37 cellular contexts compared by ENCODE assay signal in genomic region chr3:22392286-22392685, GRCh38.
"Had no signal": no experiment of that assay in that cellular context is flagged by ENCODE, and none has a peak within 500 bp of the region (broad histone marks: within the 10 kb centered on the region; RNA-seq: fewer than 3 reads in every experiment).

No MANE protein-coding gene starts in this region.

- H3K27me3 Mint-ChIP-seq: activated naive CD4-positive, alpha-beta T cell treated with anti-CD3 and anti-CD28 coated beads, Interleukin-2, amount 10 ng/mL, durations not matched to agents 7 days and 5 days; activated naive CD4-positive, alpha-beta T cell treated with anti-CD3 and anti-CD28 coated beads, Interleukin-2, amount 50 U/mL, for 24 hours; activated naive CD8-positive, alpha-beta T cell; activated naive CD8-positive, alpha-beta T cell treated with anti-CD3 and anti-CD28 coated beads for 36 hours; activated naive CD8-positive, alpha-beta T cell treated with anti-CD3 and anti-CD28 coated beads, Interleukin-2, amount 10 ng/mL, durations not matched to agents 7 days and 5 days; activated naive CD8-positive, alpha-beta T cell treated with anti-CD3 and anti-CD28 coated beads, Interleukin-2, amount 50 U/mL, for 24 hours; activated T-cell treated with anti-CD3 and anti-CD28 coated beads, Interleukin-2, amount 50 U/mL, for 24 hours; activated T-helper 17 cell treated with anti-CD3 and anti-CD28 coated beads, Interleukin-2, amount 50 U/mL, for 72 hours; brain; central memory CD8-positive, alpha-beta T cell had no signal

- H3K4me1 ChIP-seq: adrenal gland, ascending aorta, body of pancreas, breast epithelium had no signal

- H3K27ac ChIP-seq: adrenal gland, ascending aorta, body of pancreas, brain microvascular endothelial cell, breast epithelium, cardiac muscle cell had no signal

- H3K27me3 ChIP-seq: adrenal gland, ascending aorta, body of pancreas, brain microvascular endothelial cell, breast epithelium, cardiac muscle cell had no signal

- H3K9me3 Mint-ChIP-seq: activated naive CD4-positive, alpha-beta T cell treated with anti-CD3 and anti-CD28 coated beads, Interleukin-2, amount 50 U/mL, for 24 hours; activated naive CD8-positive, alpha-beta T cell treated with anti-CD3 and anti-CD28 coated beads, Interleukin-2, amount 10 ng/mL, durations not matched to agents 7 days and 5 days; activated naive CD8-positive, alpha-beta T cell treated with anti-CD3 and anti-CD28 coated beads, Interleukin-2, amount 50 U/mL, for 24 hours; activated T-helper 1 cell treated with anti-CD3 and anti-CD28 coated beads, Interleukin-12 subunit alpha, Interleukin-12 subunit beta, Interleukin-2, Interleukin-4 antibody, amounts not matched to agents 30 ng/mL and 10 ng/mL and 1 ng/mL, durations not matched to agents 14 hours and 24 hours and 36 hours had no signal

- H3K4me3 Mint-ChIP-seq: activated naive CD4-positive, alpha-beta T cell treated with anti-CD3 and anti-CD28 coated beads for 36 hours; activated naive CD4-positive, alpha-beta T cell treated with anti-CD3 and anti-CD28 coated beads, Interleukin-2, amount 10 ng/mL, durations not matched to agents 7 days and 5 days; activated naive CD4-positive, alpha-beta T cell treated with anti-CD3 and anti-CD28 coated beads, Interleukin-2, amount 50 U/mL, for 24 hours; activated naive CD8-positive, alpha-beta T cell; activated naive CD8-positive, alpha-beta T cell treated with anti-CD3 and anti-CD28 coated beads for 36 hours; activated naive CD8-positive, alpha-beta T cell treated with anti-CD3 and anti-CD28 coated beads, Interleukin-2, amount 10 ng/mL, durations not matched to agents 7 days and 5 days; activated naive CD8-positive, alpha-beta T cell treated with anti-CD3 and anti-CD28 coated beads, Interleukin-2, amount 50 U/mL, for 24 hours; activated T-cell treated with anti-CD3 and anti-CD28 coated beads, Interleukin-2, amount 50 U/mL, for 24 hours; activated T-cell treated with anti-CD3 and anti-CD28 coated beads, Interleukin-2, amount 50 U/mL, for 4 hours; activated T-cell treated with anti-CD3 and anti-CD28 coated beads, Interleukin-2, amount 50 U/mL, for 72 hours; activated T-helper 1 cell treated with anti-CD3 and anti-CD28 coated beads, Interleukin-12 subunit alpha, Interleukin-12 subunit beta, Interleukin-2, Interleukin-4 antibody, amounts not matched to agents 30 ng/mL and 10 ng/mL and 1 ng/mL, durations not matched to agents 14 hours and 24 hours and 36 hours; activated T-helper 17 cell treated with anti-CD3 and anti-CD28 coated beads, Interleukin-2, amount 50 U/mL, for 72 hours; brain; central memory CD8-positive, alpha-beta T cell had no signal

- H3K27ac Mint-ChIP-seq: activated naive CD4-positive, alpha-beta T cell treated with anti-CD3 and anti-CD28 coated beads for 36 hours; activated naive CD4-positive, alpha-beta T cell treated with anti-CD3 and anti-CD28 coated beads, Interleukin-2, amount 10 ng/mL, durations not matched to agents 7 days and 5 days; activated naive CD4-positive, alpha-beta T cell treated with anti-CD3 and anti-CD28 coated beads, Interleukin-2, amount 50 U/mL, for 24 hours; activated naive CD4-positive, alpha-beta T cell treated with anti-CD3 and anti-CD28 coated beads, Interleukin-2, amount 50 U/mL, for 72 hours; activated naive CD8-positive, alpha-beta T cell; activated naive CD8-positive, alpha-beta T cell treated with anti-CD3 and anti-CD28 coated beads for 36 hours; activated naive CD8-positive, alpha-beta T cell treated with anti-CD3 and anti-CD28 coated beads, Interleukin-2, amount 10 ng/mL, durations not matched to agents 7 days and 5 days; activated naive CD8-positive, alpha-beta T cell treated with anti-CD3 and anti-CD28 coated beads, Interleukin-2, amount 50 U/mL, for 24 hours; activated T-cell treated with anti-CD3 and anti-CD28 coated beads, Interleukin-2, amount 50 U/mL, for 24 hours; activated T-cell treated with anti-CD3 and anti-CD28 coated beads, Interleukin-2, amount 50 U/mL, for 72 hours; activated T-helper 1 cell treated with anti-CD3 and anti-CD28 coated beads, Interleukin-12 subunit alpha, Interleukin-12 subunit beta, Interleukin-2, Interleukin-4 antibody, amounts not matched to agents 30 ng/mL and 10 ng/mL and 1 ng/mL, durations not matched to agents 14 hours and 24 hours and 36 hours; activated T-helper 17 cell treated with anti-CD3 and anti-CD28 coated beads, Interleukin-2, amount 50 U/mL, for 72 hours; activated T-helper 2 cell treated with anti-CD3 and anti-CD28 coated beads, Interferon-gamma antibody, Interleukin-2, Interleukin-4, amounts not matched to agents 10 μg/mL and 5 μg/mL and 100 μg/mL, durations not matched to agents 14 hours and 24 hours and 36 hours; brain had no signal

- DNase-seq: activated effector memory CD4-positive, alpha-beta T cell treated with anti-CD3 and anti-CD28 coated beads, Interleukin-2, amount 50 U/mL, for 16 hours; activated effector memory CD4-positive, alpha-beta T cell treated with Interleukin-2 at 50 U/mL for 16 hours; activated gamma-delta T cell; activated gamma-delta T cell treated with Interleukin-2 at 50 U/mL for 16 hours; activated naive CD4-positive, alpha-beta T cell; activated naive CD4-positive, alpha-beta T cell treated with anti-CD3 and anti-CD28 coated beads for 36 hours; activated naive CD4-positive, alpha-beta T cell treated with anti-CD3 and anti-CD28 coated beads, Interleukin-2, amount 10 ng/mL, durations not matched to agents 7 days and 5 days; activated naive CD4-positive, alpha-beta T cell treated with anti-CD3 and anti-CD28 coated beads, Interleukin-2, amount 50 U/mL, for 16 hours; activated naive CD4-positive, alpha-beta T cell treated with Interleukin-2 at 50 U/mL for 16 hours; activated naive CD8-positive, alpha-beta T cell treated with anti-CD3 and anti-CD28 coated beads for 36 hours; activated naive CD8-positive, alpha-beta T cell treated with anti-CD3 and anti-CD28 coated beads, Interleukin-2, amount 10 ng/mL, durations not matched to agents 7 days and 5 days; activated naive CD8-positive, alpha-beta T cell treated with anti-CD3 and anti-CD28 coated beads, Interleukin-2, amount 50 U/mL, for 24 hours; activated T-cell treated with anti-CD3 and anti-CD28 coated beads for 4 hours; activated T-cell treated with anti-CD3 and anti-CD28 coated beads, Interleukin-2, amount 50 U/mL, for 1 hour; activated T-cell treated with anti-CD3 and anti-CD28 coated beads, Interleukin-2, amount 50 U/mL, for 24 hours; activated T-cell treated with anti-CD3 and anti-CD28 coated beads, Interleukin-2, amount 50 U/mL, for 4 hours; activated T-cell treated with anti-CD3 and anti-CD28 coated beads, Interleukin-2, amount 50 U/mL, for 48 hours; activated T-cell treated with anti-CD3 and anti-CD28 coated beads, Interleukin-2, amount 50 U/mL, for 72 hours; adrenal gland; amniotic stem cell; amygdala; anterior cingulate cortex; aorta; body of pancreas; brain microvascular endothelial cell; central memory CD4-positive, alpha-beta T cell had no signal

- ATAC-seq: activated naive CD4-positive, alpha-beta T cell treated with anti-CD3 and anti-CD28 coated beads, Interleukin-2, amount 50 U/mL, for 72 hours; activated naive CD8-positive, alpha-beta T cell treated with anti-CD3 and anti-CD28 coated beads, Interleukin-2, amount 50 U/mL, for 24 hours; activated T-cell treated with anti-CD3 and anti-CD28 coated beads, Interleukin-2, amount 50 U/mL, for 4 hours; activated T-cell treated with anti-CD3 and anti-CD28 coated beads, Interleukin-2, amount 50 U/mL, for 72 hours; activated T-helper 17 cell treated with anti-CD3 and anti-CD28 coated beads, Interleukin-2, amount 50 U/mL, for 72 hours; body of pancreas had no signal

- H3K36me3 Mint-ChIP-seq: activated naive CD4-positive, alpha-beta T cell treated with anti-CD3 and anti-CD28 coated beads, Interleukin-2, amount 10 ng/mL, durations not matched to agents 7 days and 5 days; activated naive CD4-positive, alpha-beta T cell treated with anti-CD3 and anti-CD28 coated beads, Interleukin-2, amount 50 U/mL, for 24 hours; activated naive CD4-positive, alpha-beta T cell treated with anti-CD3 and anti-CD28 coated beads, Interleukin-2, amount 50 U/mL, for 72 hours; activated naive CD8-positive, alpha-beta T cell; activated naive CD8-positive, alpha-beta T cell treated with anti-CD3 and anti-CD28 coated beads for 36 hours; activated naive CD8-positive, alpha-beta T cell treated with anti-CD3 and anti-CD28 coated beads, Interleukin-2, amount 10 ng/mL, durations not matched to agents 7 days and 5 days; brain had no signal

- H3K9me3 ChIP-seq: adrenal gland, ascending aorta, body of pancreas, breast epithelium had no signal

- H3K4me3 ChIP-seq: adrenal gland, ascending aorta, body of pancreas, breast epithelium, cardiac muscle cell had no signal

- H3K4me1 Mint-ChIP-seq: activated naive CD4-positive, alpha-beta T cell treated with anti-CD3 and anti-CD28 coated beads, Interleukin-2, amount 10 ng/mL, durations not matched to agents 7 days and 5 days; activated naive CD4-positive, alpha-beta T cell treated with anti-CD3 and anti-CD28 coated beads, Interleukin-2, amount 50 U/mL, for 24 hours; activated naive CD8-positive, alpha-beta T cell treated with anti-CD3 and anti-CD28 coated beads for 36 hours; activated naive CD8-positive, alpha-beta T cell treated with anti-CD3 and anti-CD28 coated beads, Interleukin-2, amount 10 ng/mL, durations not matched to agents 7 days and 5 days; activated naive CD8-positive, alpha-beta T cell treated with anti-CD3 and anti-CD28 coated beads, Interleukin-2, amount 50 U/mL, for 24 hours; activated T-helper 17 cell treated with anti-CD3 and anti-CD28 coated beads, Interleukin-2, amount 50 U/mL, for 72 hours; brain; central memory CD8-positive, alpha-beta T cell had no signal

- H3K36me3 ChIP-seq: adrenal gland, ascending aorta, brain microvascular endothelial cell, breast epithelium, cardiac muscle cell had no signal
